Comparison of ENCODE assay signal across 8 cellular contexts in genomic region chr2:161586517-161587167, GRCh38. TPM values are rescaled to one million over a fixed set of nuclear protein-coding genes. Genes with fewer than 3 reads are reported as not detected.
DNase-seq lines count a peak whose midpoint lies in the region; ATAC-seq, FAIRE-seq and TF ChIP-seq lines count a peak whose summit lies in the region.

No MANE protein-coding gene starts in this region.

- peak; percentile 43 to 68; a peak in 3 of 6 replicates for ATAC-seq in A549
- peak; percentile 60 for ATAC-seq in HG03571 (IDR thresholded peaks at IDR 0.05; ENCODE audit: unreplicated experiment)

- H3K27ac ChIP-seq in A549 (no peak overlapping the region), tibial artery (no peak overlapping the region)

- no peaks in the 10 kb centered on the region for H3K36me3 ChIP-seq in tibial artery

- no peak overlapping the region for H3K27ac Mint-ChIP-seq in activated CD4-positive, alpha-beta memory T cell treated with anti-CD3 and anti-CD28 coated beads, Interleukin-2, amount 10 ng/mL, durations not matched to agents 7 days and 5 days

- H3K36me3 Mint-ChIP-seq in activated CD4-positive, alpha-beta memory T cell treated with anti-CD3 and anti-CD28 coated beads, Interleukin-2, amount 10 ng/mL, durations not matched to agents 7 days and 5 days (ENCODE audit: low read depth), result no peaks in the 10 kb centered on the region

- H3K27me3 Mint-ChIP-seq in activated CD4-positive, alpha-beta memory T cell treated with anti-CD3 and anti-CD28 coated beads, Interleukin-2, amount 10 ng/mL, durations not matched to agents 7 days and 5 days, result no peaks in the 10 kb centered on the region

- H3K4me1 Mint-ChIP-seq in activated CD4-positive, alpha-beta memory T cell treated with anti-CD3 and anti-CD28 coated beads, Interleukin-2, amount 10 ng/mL, durations not matched to agents 7 days and 5 days, result no peaks in the 10 kb centered on the region

- DNase-seq in A549 (ENCODE audit: low read depth in 1 of 2, low spot score in 1 of 2), result peak; percentile 7 to 18
- no peak for DNase-seq in GM12891 (ENCODE audit: insufficient read length, low spot score)
- peak; percentile 19 for DNase-seq in RPMI8226
- DNase-seq in fibroblast of villous mesenchyme (ENCODE audit: low read depth), result peak; percentile 16
- no peak for DNase-seq in tibial artery
- DNase-seq in activated CD4-positive, alpha-beta memory T cell treated with anti-CD3 and anti-CD28 coated beads, Interleukin-2, amount 10 ng/mL, durations not matched to agents 7 days and 5 days, result no peak
- DNase-seq in hepatic stellate cell (ENCODE audit: low spot score), result no peak

- peak; percentile 76 for TF ChIP-seq CTCF in A549 (IDR thresholded peaks at IDR 0.05)
- peak; percentile 73 for TF ChIP-seq CTCF in fibroblast of villous mesenchyme (IDR thresholded peaks at IDR 0.05; ENCODE audit: insufficient read depth, low read depth, low read length)
- peak; percentile 32 to 46 for TF ChIP-seq CTCF in tibial artery (IDR thresholded peaks at IDR 0.05)

- H3K4me2 ChIP-seq in A549, result no peak overlapping the region

- TF ChIP-seq POLR2A in A549 (IDR thresholded peaks at IDR 0.05; ENCODE audit: low read length) (no peak), GM12891 (IDR thresholded peaks at IDR 0.05; ENCODE audit: low read depth, low read length) (no peak)

- 23% methylated on average over 6 of the region's 6 CpGs for WGBS in A549 (ENCODE audit: missing lambda C conversion rate)

- TF ChIP-seq EP300 in A549 (IDR thresholded peaks at IDR 0.05), result no peak

- intact Hi-C loops in tibial artery (cut with DNase I; ENCODE audit: low total_unique reads), result no loop called here

- H3K4me3 ChIP-seq in A549 (no peak overlapping the region), fibroblast of villous mesenchyme (ENCODE audit: low read depth, low read length) (no peak overlapping the region), tibial artery (no peak overlapping the region)

- H3K27me3 ChIP-seq in tibial artery, result no peaks in the 10 kb centered on the region

- no peak overlapping the region for H3K4me3 Mint-ChIP-seq in activated CD4-positive, alpha-beta memory T cell treated with anti-CD3 and anti-CD28 coated beads, Interleukin-2, amount 10 ng/mL, durations not matched to agents 7 days and 5 days

- peak; percentile 75 to 78 for TF ChIP-seq RAD21 in A549 (conservative IDR thresholded peaks at IDR 0.05 in 1 of 2, IDR thresholded peaks at IDR 0.05 in 1 of 2)

- FAIRE-seq in A549 (lab: Jason Lieb, UNC) (no peak), GM12891 (lab: Jason Lieb, UNC) (peak; percentile 43)

- POLR2A ChIA-PET in A549 (lab: Yijun Ruan, JAX), result no interaction called here
- POLR2A ChIA-PET in activated CD4-positive, alpha-beta memory T cell treated with anti-CD3 and anti-CD28 coated beads, Interleukin-2, amount 10 ng/mL, durations not matched to agents 7 days and 5 days (lab: Charles Lee), result interaction anchor here (1.3 to 1.8 kb wide), 2 partner anchors 360 to 711 kb away, joined by 3 to 5 read pairs; no protein-coding TSS in a partner anchor

- no peaks in the 10 kb centered on the region for H3K4me1 ChIP-seq in A549
- no peaks in the 10 kb centered on the region for H3K4me1 ChIP-seq in tibial artery

- H3K9me3 Mint-ChIP-seq in activated CD4-positive, alpha-beta memory T cell treated with anti-CD3 and anti-CD28 coated beads, Interleukin-2, amount 10 ng/mL, durations not matched to agents 7 days and 5 days, result no peaks in the 10 kb centered on the region

- no peaks in the 10 kb centered on the region for H3K9me3 ChIP-seq in A549
- H3K9me3 ChIP-seq in tibial artery, result no peaks in the 10 kb centered on the region

- CTCF ChIA-PET in A549 (lab: Yijun Ruan, JAX), result interaction anchor here (0.5 to 3.2 kb wide), 29 partner anchors 10 to 1141 kb away, joined by 3 to 29 read pairs (median 4); no protein-coding TSS in a partner anchor
- CTCF ChIA-PET in activated CD4-positive, alpha-beta memory T cell treated with anti-CD3 and anti-CD28 coated beads, Interleukin-2, amount 10 ng/mL, durations not matched to agents 7 days and 5 days (lab: Charles Lee), result interaction anchor here (0.6 to 5.4 kb wide), 19 partner anchors 10 to 714 kb away, joined by 3 to 61 read pairs (median 4); no protein-coding TSS in a partner anchor

TF ChIP-seq in A549, 52 proteins besides CTCF, POLR2A, EP300 and RAD21:
- TF ChIP-seq GATA3 (IDR thresholded peaks at IDR 0.05; ENCODE audit: borderline replicate concordance), result no peak
- no peak for TF ChIP-seq PBX3 (IDR thresholded peaks at IDR 0.05)
- TF ChIP-seq SMC3 (IDR thresholded peaks at IDR 0.05), result peak; percentile 66

TF ChIP-seq in GM12891, 5 proteins besides CTCF, POLR2A, EP300 and RAD21:
- TF ChIP-seq POU2F2 (IDR thresholded peaks at IDR 0.05; ENCODE audit: low read depth, low read length) (no peak), SPI1 (IDR thresholded peaks at IDR 0.05; ENCODE audit: low read depth, low read length) (no peak)

RNA-seq across cellular contexts. Expression of gene SLC4A10, which starts 37.6 kb away (rescaled TPM):
- polyA plus RNA-seq in A549 (2011; rRNA removed) (0.01 and 0.05 TPM in 2 replicates), A549 (2017; fragmentation: RNase III; extraction: RNeasy Plus Mini Kit Qiagen cat#74134 plus additional on column Dnase treatment) (not detected in 3 replicates)
- polyA plus RNA-seq in A549 (2012; cell fraction: cytosol; rRNA removed), result not detected in 2 replicates
- polyA plus RNA-seq in A549 (2012; cell fraction: nucleus; rRNA removed), result not detected in 2 replicates
- not detected in 2 replicates for polyA minus RNA-seq in A549 (2011; rRNA and poly(A)+ RNA removed)
- polyA plus RNA-seq in GM12891 (2012; ENCODE audit: low read depth, missing spikeins), result not detected
- not detected in 2 replicates for total RNA-seq in fibroblast of villous mesenchyme
- total RNA-seq in activated CD4-positive, alpha-beta memory T cell treated with anti-CD3 and anti-CD28 coated beads, Interleukin-2, amount 10 ng/mL, durations not matched to agents 7 days and 5 days, result 1 to 10 TPM; 3.2 to 3.3 TPM

Comparison
In these comparisons a context has a peak if more than half of its experiments do, and no peak if none do; other contexts are left out.
1. DNase-seq: peak in A549 (2 of 2), RPMI8226 (single experiment) and fibroblast of villous mesenchyme (single experiment); none in GM12891 (single experiment), tibial artery (0 of 2), activated CD4-positive, alpha-beta memory T cell treated with anti-CD3 and anti-CD28 coated beads, Interleukin-2, amount 10 ng/mL, durations not matched to agents 7 days and 5 days (single experiment) and hepatic stellate cell (single experiment).
2. Peak in every context shown above with its lines, with median percentiles within 50 percentile points of each other: CTCF ChIP-seq.